Comparison of ENCODE assay signal across 11 cellular contexts in the genomic region with DNA sequence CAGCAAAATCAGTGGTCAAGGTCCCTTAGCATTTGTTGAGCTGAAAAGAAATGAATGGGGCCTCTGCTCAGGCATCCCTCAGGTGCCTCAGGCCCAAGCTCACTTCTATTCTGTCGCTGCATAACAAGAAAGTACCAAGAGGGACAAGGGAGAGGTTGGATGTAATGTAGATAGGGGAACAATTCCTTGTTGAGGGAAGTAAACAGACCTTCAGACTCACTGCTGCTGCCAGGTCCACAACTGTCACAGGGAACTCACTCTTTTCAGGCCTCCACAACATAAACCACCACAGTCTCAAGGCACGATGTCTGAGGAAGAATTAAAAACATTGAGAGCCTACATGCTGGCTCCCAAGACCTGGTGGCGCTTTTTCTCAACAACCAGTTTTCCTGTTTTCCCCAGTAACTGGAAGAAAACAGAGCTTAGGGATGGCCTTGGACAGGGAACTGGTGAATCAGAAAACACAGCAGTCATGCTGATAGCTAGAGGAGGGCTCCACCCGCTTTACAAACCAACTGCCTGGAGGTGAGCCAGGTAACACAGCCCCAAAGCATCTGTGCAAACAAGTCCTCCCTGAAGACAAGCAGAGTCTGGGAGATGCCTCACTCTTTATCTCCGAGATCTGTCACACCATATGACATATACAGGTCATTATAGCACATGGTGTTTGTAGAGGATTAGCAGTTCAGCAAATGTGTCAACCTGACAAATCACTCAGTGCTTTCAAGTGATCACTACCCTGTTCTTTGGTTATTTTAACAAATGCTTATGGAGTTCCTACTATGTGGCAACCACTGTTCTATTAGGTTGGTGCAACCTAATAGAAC. TPM values are rescaled to one million over a fixed set of nuclear protein-coding genes. Genes with fewer than 3 reads are reported as not detected.
A peak's percentile ranks its signal among the peaks of the same experiment; 100 is the strongest.
DNase-seq lines count a peak whose midpoint lies in the region; ATAC-seq and TF ChIP-seq lines count a peak whose summit lies in the region.
"Had no signal": no experiment of that assay in that cellular context is flagged by ENCODE, and none has a peak within 500 bp of the region (broad histone marks: within the 10 kb centered on the region; RNA-seq: fewer than 3 reads in every experiment).

No MANE protein-coding gene starts in this region.

- TF ChIP-seq CTCF in HEK293 (tag by site-specific recombination; IDR thresholded peaks at IDR 0.05), result no peak
- TF ChIP-seq CTCF in choroid plexus epithelial cell (conservative IDR thresholded peaks at IDR 0.05; ENCODE audit: low read depth, low read length), result no peak
- TF ChIP-seq CTCF in ovary (IDR thresholded peaks at IDR 0.05), result no peak

- TF ChIP-seq EP300 in ovary (IDR thresholded peaks at IDR 0.05), result no peak

- WGBS in ovary, 3 donors, result 35 to 51% (median 48%) methylated on average over 5 of the region's 5 CpGs

- intact Hi-C loops in ovary (cut with DNase I), result no loop called here

- ATAC-seq in HG02798 (IDR thresholded peaks at IDR 0.05; ENCODE audit: poor library complexity, unreplicated experiment), result no peak

- CTCF ChIA-PET in HEK293 (lab: Yijun Ruan, JAX), result no interaction called here

- POLR2A ChIA-PET in HEK293 (lab: Yijun Ruan, JAX), result interaction anchor here (0.6 kb wide), 1 partner anchor 914 kb away, joined by 5 read pairs; no protein-coding TSS in a partner anchor

- DNase-seq in NCI-H510A (lab: John Stamatoyannopoulos, UW), result peak; percentile 67
- DNase-seq in choroid plexus epithelial cell (ENCODE audit: low read depth), result peak; percentile 1
- DNase-seq in ovary, result peak in 3 of 5 donors; percentile 22 to 57 (median 42)
- no peak for DNase-seq in substantia nigra (lab: John Stamatoyannopoulos, UW)
- no peak for DNase-seq in NCI-H1048 (lab: John Stamatoyannopoulos, UW)
- DNase-seq in SK-N-DZ (ENCODE audit: low spot score), result no peak

- H3K4me1 ChIP-seq in HEK293 (ENCODE audit: control insufficient read depth, insufficient read depth, low read length), result no peaks in the 10 kb centered on the region
- H3K4me1 ChIP-seq in ovary (ENCODE audit: insufficient read depth), result peaks cover 2% of the 10 kb centered on the region

- TF ChIP-seq POLR2A in ovary (IDR thresholded peaks at IDR 0.05), result no peak

- H3K27ac ChIP-seq in HEK293 (ENCODE audit: extremely low read depth, low read depth, low read length) (no peak overlapping the region; the same call in 1 of the 2 replicates), ovary (peak overlapping the region in 1 of 2 donors; percentile 46), substantia nigra (ENCODE audit: low read depth, low read length, poor library complexity, severe bottlenecking) (no peak overlapping the region)

- H3K9me3 ChIP-seq in HEK293 (ENCODE audit: control insufficient read depth, insufficient read depth, low read depth, low read length), result no peaks in the 10 kb centered on the region
- no peaks in the 10 kb centered on the region for H3K9me3 ChIP-seq in ovary

- no peaks in the 10 kb centered on the region for H3K27me3 ChIP-seq in ovary

- no peak overlapping the region for H3K4me3 ChIP-seq in HEK293 (ENCODE audit: low read depth, low read length)
- H3K4me3 ChIP-seq in choroid plexus epithelial cell (ENCODE audit: low read depth, low read length), result no peak overlapping the region
- no peak overlapping the region for H3K4me3 ChIP-seq in ovary

- H3K36me3 ChIP-seq in HEK293 (ENCODE audit: control insufficient read depth in 2 of 2, insufficient read depth in 1 of 2, low read length in 2 of 2) (no peaks in the 10 kb centered on the region), ovary (no peaks in the 10 kb centered on the region)

TF ChIP-seq in HEK293, 187 proteins besides CTCF, POLR2A, EP300 and RAD21:
- TF ChIP-seq IKZF3 (tag by site-specific recombination; IDR thresholded peaks at IDR 0.05), result no peak
- 0 out of 2 replicates have a peak, but pooled peaks have one; percentile 14 for TF ChIP-seq ZNF555 (tag by site-specific recombination; conservative IDR thresholded peaks at IDR 0.05)
- TF ChIP-seq, protein P1, sequence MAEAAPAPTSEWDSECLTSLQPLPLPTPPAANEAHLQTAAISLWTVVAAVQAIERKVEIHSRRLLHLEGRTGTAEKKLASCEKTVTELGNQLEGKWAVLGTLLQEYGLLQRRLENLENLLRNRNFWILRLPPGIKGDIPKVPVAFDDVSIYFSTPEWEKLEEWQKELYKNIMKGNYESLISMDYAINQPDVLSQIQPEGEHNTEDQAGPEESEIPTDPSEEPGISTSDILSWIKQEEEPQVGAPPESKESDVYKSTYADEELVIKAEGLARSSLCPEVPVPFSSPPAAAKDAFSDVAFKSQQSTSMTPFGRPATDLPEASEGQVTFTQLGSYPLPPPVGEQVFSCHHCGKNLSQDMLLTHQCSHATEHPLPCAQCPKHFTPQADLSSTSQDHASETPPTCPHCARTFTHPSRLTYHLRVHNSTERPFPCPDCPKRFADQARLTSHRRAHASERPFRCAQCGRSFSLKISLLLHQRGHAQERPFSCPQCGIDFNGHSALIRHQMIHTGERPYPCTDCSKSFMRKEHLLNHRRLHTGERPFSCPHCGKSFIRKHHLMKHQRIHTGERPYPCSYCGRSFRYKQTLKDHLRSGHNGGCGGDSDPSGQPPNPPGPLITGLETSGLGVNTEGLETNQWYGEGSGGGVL (tag by site-specific recombination; IDR thresholded peaks at IDR 0.05), result 0 out of 2 replicates have a peak, but pooled peaks have one; percentile 8
- TF ChIP-seq SP3 (tag by site-specific recombination; IDR thresholded peaks at IDR 0.05), result 0 out of 2 replicates have a peak, but pooled peaks have one; percentile 29
- TF ChIP-seq, protein P2, sequence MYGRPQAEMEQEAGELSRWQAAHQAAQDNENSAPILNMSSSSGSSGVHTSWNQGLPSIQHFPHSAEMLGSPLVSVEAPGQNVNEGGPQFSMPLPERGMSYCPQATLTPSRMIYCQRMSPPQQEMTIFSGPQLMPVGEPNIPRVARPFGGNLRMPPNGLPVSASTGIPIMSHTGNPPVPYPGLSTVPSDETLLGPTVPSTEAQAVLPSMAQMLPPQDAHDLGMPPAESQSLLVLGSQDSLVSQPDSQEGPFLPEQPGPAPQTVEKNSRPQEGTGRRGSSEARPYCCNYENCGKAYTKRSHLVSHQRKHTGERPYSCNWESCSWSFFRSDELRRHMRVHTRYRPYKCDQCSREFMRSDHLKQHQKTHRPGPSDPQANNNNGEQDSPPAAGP (tag by site-specific recombination; IDR thresholded peaks at IDR 0.05), result peak; percentile 100
- TF ChIP-seq, protein P3, sequence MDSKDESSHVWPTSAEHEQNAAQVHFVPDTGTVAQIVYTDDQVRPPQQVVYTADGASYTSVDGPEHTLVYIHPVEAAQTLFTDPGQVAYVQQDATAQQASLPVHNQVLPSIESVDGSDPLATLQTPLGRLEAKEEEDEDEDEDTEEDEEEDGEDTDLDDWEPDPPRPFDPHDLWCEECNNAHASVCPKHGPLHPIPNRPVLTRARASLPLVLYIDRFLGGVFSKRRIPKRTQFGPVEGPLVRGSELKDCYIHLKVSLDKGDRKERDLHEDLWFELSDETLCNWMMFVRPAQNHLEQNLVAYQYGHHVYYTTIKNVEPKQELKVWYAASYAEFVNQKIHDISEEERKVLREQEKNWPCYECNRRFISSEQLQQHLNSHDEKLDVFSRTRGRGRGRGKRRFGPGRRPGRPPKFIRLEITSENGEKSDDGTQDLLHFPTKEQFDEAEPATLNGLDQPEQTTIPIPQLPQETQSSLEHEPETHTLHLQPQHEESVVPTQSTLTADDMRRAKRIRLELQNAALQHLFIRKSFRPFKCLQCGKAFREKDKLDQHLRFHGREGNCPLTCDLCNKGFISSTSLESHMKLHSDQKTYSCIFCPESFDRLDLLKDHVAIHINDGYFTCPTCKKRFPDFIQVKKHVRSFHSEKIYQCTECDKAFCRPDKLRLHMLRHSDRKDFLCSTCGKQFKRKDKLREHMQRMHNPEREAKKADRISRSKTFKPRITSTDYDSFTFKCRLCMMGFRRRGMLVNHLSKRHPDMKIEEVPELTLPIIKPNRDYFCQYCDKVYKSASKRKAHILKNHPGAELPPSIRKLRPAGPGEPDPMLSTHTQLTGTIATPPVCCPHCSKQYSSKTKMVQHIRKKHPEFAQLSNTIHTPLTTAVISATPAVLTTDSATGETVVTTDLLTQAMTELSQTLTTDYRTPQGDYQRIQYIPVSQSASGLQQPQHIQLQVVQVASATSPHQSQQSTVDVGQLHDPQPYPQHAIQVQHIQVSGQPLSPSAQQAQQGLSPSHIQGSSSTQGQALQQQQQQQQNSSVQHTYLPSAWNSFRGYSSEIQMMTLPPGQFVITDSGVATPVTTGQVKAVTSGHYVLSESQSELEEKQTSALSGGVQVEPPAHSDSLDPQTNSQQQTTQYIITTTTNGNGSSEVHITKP (tag by site-specific recombination; IDR thresholded peaks at IDR 0.05), result peak; percentile 20; the same call in 1 of the 2 replicates
- 0 out of 2 replicates have a peak, but pooled peaks have one; percentile 17 for TF ChIP-seq ZNF10 (tag by site-specific recombination; IDR thresholded peaks at IDR 0.05)
- TF ChIP-seq HOXD13 (CRISPR knock-in tag; IDR thresholded peaks at IDR 0.05; ENCODE audit: borderline replicate concordance), result no peak
- TF ChIP-seq KLF8 (tag by site-specific recombination; IDR thresholded peaks at IDR 0.05), result peak; percentile 36; the same call in 1 of the 2 replicates
- no peak for TF ChIP-seq ZNF548 (tag by site-specific recombination; IDR thresholded peaks at IDR 0.05)
- no peak for TF ChIP-seq MYNN (tag by site-specific recombination; IDR thresholded peaks at IDR 0.05; ENCODE audit: borderline replicate concordance)
- peak; percentile 98 for TF ChIP-seq KLF1 (tag by site-specific recombination; IDR thresholded peaks at IDR 0.05)
- TF ChIP-seq WT1 (tag by site-specific recombination; IDR thresholded peaks at IDR 0.05), result peak; percentile 95

RNA-seq across cellular contexts. Expression of a gene that starts 14.3 kb away (rescaled TPM):
- total RNA-seq in ovary, result not detected
- polyA plus RNA-seq in ovary, result not detected
- polyA plus RNA-seq in SK-N-DZ (2014; cell fraction: cytosol; rRNA removed), result not detected in 2 replicates
- polyA plus RNA-seq in SK-N-DZ (2014; cell fraction: nucleus; rRNA removed), result not detected in 2 replicates
- total RNA-seq: activated T-helper 2 cell treated with anti-CD3 and anti-CD28 coated beads, Interferon-gamma antibody, Interleukin-2, Interleukin-4, amounts not matched to agents 10 μg/mL and 5 μg/mL and 100 μg/mL, durations not matched to agents 14 hours and 24 hours and 36 hours; G401; T-helper 2 cell treated with Interferon-gamma antibody and Interleukin-4, amounts not matched to agents 100 ng/mL and 5 ng/mL, for 36 hours had no signal

RNA-seq across cellular contexts. Expression of a gene that starts 39.9 kb away (rescaled TPM):
- under 1 TPM in 3 of 7 donors, not detected in 4; 0.45 to 0.57 (median 0.48) TPM for total RNA-seq in ovary
- polyA plus RNA-seq in ovary, result under 1 TPM in 1 of 2 donors, not detected in 1; 0.10 TPM
- polyA plus RNA-seq in SK-N-DZ (2014; cell fraction: cytosol; rRNA removed), result not detected in 2 replicates
- polyA plus RNA-seq in SK-N-DZ (2014; cell fraction: nucleus; rRNA removed), result 0.17 TPM in 1 of 2 replicates, not detected in the other

RNA-seq across cellular contexts. Expression of a gene that starts 42.9 kb away (rescaled TPM):
- not detected for total RNA-seq in ovary
- polyA plus RNA-seq in ovary, result not detected
- polyA plus RNA-seq in SK-N-DZ (2014; cell fraction: cytosol; rRNA removed), result not detected in 2 replicates
- polyA plus RNA-seq in SK-N-DZ (2014; cell fraction: nucleus; rRNA removed), result not detected in 2 replicates
- total RNA-seq: activated T-helper 2 cell treated with anti-CD3 and anti-CD28 coated beads, Interferon-gamma antibody, Interleukin-2, Interleukin-4, amounts not matched to agents 10 μg/mL and 5 μg/mL and 100 μg/mL, durations not matched to agents 14 hours and 24 hours and 36 hours; G401; T-helper 2 cell treated with Interferon-gamma antibody and Interleukin-4, amounts not matched to agents 100 ng/mL and 5 ng/mL, for 36 hours had no signal

RNA-seq across cellular contexts. Expression of a gene that starts 48.0 kb away (rescaled TPM):
- total RNA-seq in ovary, result not detected
- not detected for polyA plus RNA-seq in ovary
- polyA plus RNA-seq in SK-N-DZ (2014; cell fraction: cytosol; rRNA removed), result not detected in 2 replicates
- not detected in 2 replicates for polyA plus RNA-seq in SK-N-DZ (2014; cell fraction: nucleus; rRNA removed)
- total RNA-seq: activated T-helper 2 cell treated with anti-CD3 and anti-CD28 coated beads, Interferon-gamma antibody, Interleukin-2, Interleukin-4, amounts not matched to agents 10 μg/mL and 5 μg/mL and 100 μg/mL, durations not matched to agents 14 hours and 24 hours and 36 hours; G401; T-helper 2 cell treated with Interferon-gamma antibody and Interleukin-4, amounts not matched to agents 100 ng/mL and 5 ng/mL, for 36 hours had no signal

Comparison
In these comparisons a context has a peak if more than half of its experiments do, and no peak if none do; other contexts are left out.
1. DNase-seq: peak in NCI-H510A (single experiment), choroid plexus epithelial cell (single experiment) and ovary (3 of 5); none in substantia nigra (0 of 49), NCI-H1048 (single experiment) and SK-N-DZ (single experiment).